1 cellular context compared by ENCODE assay signal in genomic region chr12:94204647-94205247, GRCh38.
TF ChIP-seq lines count a peak whose summit lies in the region.

No MANE protein-coding gene starts in this region.

TF ChIP-seq in K562, 482 proteins besides CTCF, POLR2A, EP300 and RAD21 (continued from another document and continues in another):
- peak; percentile 71; the same call in 1 of the 2 replicates for TF ChIP-seq TEAD4 (IDR thresholded peaks at IDR 0.05; ENCODE audit: low read length)
- no peak for TF ChIP-seq TEAD4 (CRISPR knock-in tag; IDR thresholded peaks at IDR 0.05; ENCODE audit: borderline replicate concordance)
- TF ChIP-seq MAZ (CRISPR knock-in tag; conservative IDR thresholded peaks at IDR 0.05 in 1 of 2, IDR thresholded peaks at IDR 0.05 in 1 of 2), result no peak
- TF ChIP-seq ZNF717 (CRISPR knock-in tag; IDR thresholded peaks at IDR 0.05), result no peak
- TF ChIP-seq RERE (CRISPR knock-in tag; IDR thresholded peaks at IDR 0.05; ENCODE audit: borderline replicate concordance), result no peak
- peak; percentile 70 for TF ChIP-seq SOX6 (IDR thresholded peaks at IDR 0.05)
- TF ChIP-seq ZKSCAN8 (CRISPR knock-in tag; IDR thresholded peaks at IDR 0.05), result no peak
- TF ChIP-seq HLTF (IDR thresholded peaks at IDR 0.05), result no peak
- no peak for TF ChIP-seq HES1 (IDR thresholded peaks at IDR 0.05; ENCODE audit: low read depth)
- TF ChIP-seq ATF3 (IDR thresholded peaks at IDR 0.05), result peak; percentile 18; the same call in 1 of the 2 replicates
- TF ChIP-seq ATF3 (CRISPR knock-in tag; conservative IDR thresholded peaks at IDR 0.05), result no peak
- TF ChIP-seq ZNF212 (CRISPR knock-in tag; IDR thresholded peaks at IDR 0.05), result no peak
- no peak for TF ChIP-seq TRIM24 (IDR thresholded peaks at IDR 0.05)
- 0 out of 2 replicates have a peak, but pooled peaks have one; percentile 8 for TF ChIP-seq KLF16 (IDR thresholded peaks at IDR 0.05)
- no peak for TF ChIP-seq RBM15 (IDR thresholded peaks at IDR 0.05; ENCODE audit: insufficient read depth, low read length)
- no peak; the same call in 1 of the 2 replicates for TF ChIP-seq SMARCA4 (IDR thresholded peaks at IDR 0.05)
- TF ChIP-seq TAL1 (IDR thresholded peaks at IDR 0.05), result peak; percentile 60
- no peak for TF ChIP-seq CBX3 (IDR thresholded peaks at IDR 0.05; ENCODE audit: borderline replicate concordance in 1 of 2, low read length in 2 of 2)
- no peak for TF ChIP-seq ZNF76 (CRISPR knock-in tag; IDR thresholded peaks at IDR 0.05; ENCODE audit: borderline replicate concordance)
- no peak for TF ChIP-seq CHD7 (IDR thresholded peaks at IDR 0.05; ENCODE audit: low read depth, low read length)
- TF ChIP-seq PHF8 (IDR thresholded peaks at IDR 0.05; ENCODE audit: borderline replicate concordance, low read length), result no peak
- TF ChIP-seq SRSF3 (IDR thresholded peaks at IDR 0.05; ENCODE audit: insufficient read depth, low read length), result no peak
- TF ChIP-seq CEBPG (CRISPR knock-in tag; IDR thresholded peaks at IDR 0.05), result no peak
- 0 out of 4 replicates have a peak, but pooled peaks of 1 of the 2 experiments have one; percentile 25 for TF ChIP-seq CEBPG (tag; conservative IDR thresholded peaks at IDR 0.05 in 1 of 2, IDR thresholded peaks at IDR 0.05 in 1 of 2)
- peak; percentile 83 for TF ChIP-seq PKNOX1 (IDR thresholded peaks at IDR 0.05)
- TF ChIP-seq CBFA2T3 (IDR thresholded peaks at IDR 0.05), result peak; percentile 54
- no peak for TF ChIP-seq E2F5 (CRISPR knock-in tag; IDR thresholded peaks at IDR 0.05)
- 0 out of 2 replicates have a peak, but pooled peaks have one; percentile 18 for TF ChIP-seq ETV1 (tag; conservative IDR thresholded peaks at IDR 0.05; ENCODE audit: low read depth)
- 0 out of 2 replicates have a peak, but pooled peaks have one; percentile 29 for TF ChIP-seq ATF4 (CRISPR knock-in tag; IDR thresholded peaks at IDR 0.05)
- TF ChIP-seq MBD2 (IDR thresholded peaks at IDR 0.05; ENCODE audit: borderline replicate concordance, low read depth), result no peak
- TF ChIP-seq XRCC3 (IDR thresholded peaks at IDR 0.05), result no peak
- TF ChIP-seq FUS (optimal IDR thresholded peaks at IDR 0.05; ENCODE audit: low read depth, low read length), result no peak
- no peak for TF ChIP-seq MEF2D (tag; conservative IDR thresholded peaks at IDR 0.05; ENCODE audit: low read depth)
- TF ChIP-seq PRPF4 (IDR thresholded peaks at IDR 0.05; ENCODE audit: insufficient read depth, low read depth, low read length, poor library complexity, severe bottlenecking), result no peak
